ENCODE assay signal across 6 cellular contexts in genomic region chr22:20263409-20264281, GRCh38. TPM values are rescaled to one million over a fixed set of nuclear protein-coding genes. Genes with fewer than 3 reads are reported as not detected.
DNase-seq lines count a peak whose midpoint lies in the region; FAIRE-seq and TF ChIP-seq lines count a peak whose summit lies in the region.
"Not testable (repeated sequence)": the region's sequence is repeated elsewhere in the genome, so short reads cannot be mapped to it uniquely, and the experiment has no call there.

No MANE protein-coding gene starts in this region.

- not testable (repeated sequence) for H3K27me3 Mint-ChIP-seq in brain; nephron (ENCODE audit: low read depth)

- peak overlapping the region; percentile 6 to 87 (median 77) for H3K27ac Mint-ChIP-seq in brain
- H3K27ac Mint-ChIP-seq in nephron: peak overlapping the region in 2 of 3 experiments; percentile 6 to 30

- DNase-seq in RCC 7860 (ENCODE audit: low spot score): peak; percentile 8
- peak; percentile 49 for DNase-seq in glomerular visceral epithelial cell (ENCODE audit: extremely low spot score)

- H3K4me1 Mint-ChIP-seq in brain: peaks cover 30% of the 10 kb centered on the region
- not testable (repeated sequence) for H3K4me1 Mint-ChIP-seq in nephron

- peak overlapping the region in 9 of 11 experiments; percentile 43 to 99 (median 88); a peak in 18 of 22 replicates for H3K4me2 ChIP-seq in BLaER1 treated with 17β-estradiol and CSF1 and Interleukin-3, amounts not matched to agents 10 nM and 100 nM

- H3K27ac ChIP-seq in BLaER1 treated with 17β-estradiol and CSF1 and Interleukin-3, amounts not matched to agents 10 nM and 100 nM: peak overlapping the region in 1 of 11 experiments; percentile 35; a peak in 1 of 22 replicates
- H3K27ac ChIP-seq in temporal lobe (ENCODE audit: low read depth, low read length): peak overlapping the region; percentile 54

- peaks cover 0 to 91% (median 29%) of the 10 kb centered on the region in 11 experiments; a peak in 15 of 22 replicates for H4K20me1 ChIP-seq in BLaER1 treated with 17β-estradiol and CSF1 and Interleukin-3, amounts not matched to agents 10 nM and 100 nM

- not testable (repeated sequence) for H3K36me3 Mint-ChIP-seq in brain; nephron (ENCODE audit: low read depth)

- TF ChIP-seq CTCF in brain (conservative IDR thresholded peaks at IDR 0.05); nephron (IDR thresholded peaks at IDR 0.05; ENCODE audit: unreplicated experiment in 3 of 3): not testable (repeated sequence)

- H3K4me3 Mint-ChIP-seq in brain: peak overlapping the region in 3 of 5 experiments; percentile 34 to 45 (median 40)
- peak overlapping the region; percentile 2 to 72 (median 71) for H3K4me3 Mint-ChIP-seq in nephron

- not testable (repeated sequence) for FAIRE-seq in RCC 7860 (lab: Jason Lieb, UNC)

- not testable (repeated sequence) for H3K36me3 ChIP-seq in BLaER1 treated with 17β-estradiol and CSF1 and Interleukin-3, amounts not matched to agents 10 nM and 100 nM

- peaks cover 13 to 93% (median 83%) of the 10 kb centered on the region in 10 experiments for H3K4me1 ChIP-seq in BLaER1 treated with 17β-estradiol and CSF1 and Interleukin-3, amounts not matched to agents 10 nM and 100 nM

- H3K9me3 ChIP-seq in BLaER1 treated with 17β-estradiol and CSF1 and Interleukin-3, amounts not matched to agents 10 nM and 100 nM (replicated peaks in 1 of 11): not testable (repeated sequence)

- H3K4me3 ChIP-seq in BLaER1 treated with 17β-estradiol and CSF1 and Interleukin-3, amounts not matched to agents 10 nM and 100 nM: peak overlapping the region in 2 of 10 experiments; percentile 24 to 40; a peak in 1 of 20 replicates

- H3K9me3 Mint-ChIP-seq in brain, nephron: not testable (repeated sequence)

- not testable (repeated sequence) for H3K27me3 ChIP-seq in BLaER1 treated with 17β-estradiol and CSF1 and Interleukin-3, amounts not matched to agents 10 nM and 100 nM

- peak overlapping the region in 3 of 11 experiments; percentile 58 to 66 (median 62); a peak in 5 of 22 replicates for H3K9ac ChIP-seq in BLaER1 treated with 17β-estradiol and CSF1 and Interleukin-3, amounts not matched to agents 10 nM and 100 nM

RNA-seq across cellular contexts. Expression of gene RTN4R, which starts 4.5 kb away (rescaled TPM):
- 21.3 TPM for polyA plus RNA-seq in brain (ENCODE audit: insufficient read depth, low read depth, low replicate concordance)
- 7.6 TPM for total RNA-seq in temporal lobe

RNA-seq across cellular contexts. Expression of gene DGCR6L, which starts 56.2 kb away (rescaled TPM):
- 119 TPM for polyA plus RNA-seq in brain (ENCODE audit: insufficient read depth, low read depth, low replicate concordance)
- 23.1 TPM for total RNA-seq in temporal lobe
